ENCODE assay signal across 13 cellular contexts in the genomic region with DNA sequence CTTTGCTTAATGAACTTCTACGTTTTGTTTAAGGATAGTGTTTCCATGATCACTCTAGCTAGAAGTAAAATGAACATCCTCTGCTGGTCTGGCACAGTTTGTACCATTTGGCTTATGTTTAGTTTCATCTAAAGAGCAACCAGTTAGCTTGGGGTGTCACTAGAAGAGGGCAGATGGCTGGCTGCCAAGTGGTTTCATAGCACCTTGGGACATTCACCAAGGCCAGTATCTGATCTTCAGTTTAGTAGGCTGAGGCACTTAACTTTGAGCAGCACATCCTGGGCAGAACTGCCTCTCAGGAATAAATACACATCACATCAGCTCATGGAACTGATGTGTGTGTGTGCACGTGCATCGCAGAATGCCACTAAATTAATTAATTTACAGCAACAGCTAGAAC.
DNase-seq lines count a peak whose midpoint lies in the region; ATAC-seq and TF ChIP-seq lines count a peak whose summit lies in the region.
"Had no signal": no experiment of that assay in that cellular context is flagged by ENCODE, and none has a peak within 500 bp of the region (broad histone marks: within the 10 kb centered on the region; RNA-seq: fewer than 3 reads in every experiment).

No MANE protein-coding gene starts in this region.

- peaks cover 9% of the 10 kb centered on the region for H3K4me1 Mint-ChIP-seq in endodermal cell
- H3K4me1 Mint-ChIP-seq in stimulated activated naive CD8-positive, alpha-beta T cell treated with anti-CD3 and anti-CD28 coated beads, Interleukin-15, amount 100 ng/mL, for 72 hours, result peaks cover 5% of the 10 kb centered on the region
- H3K4me1 Mint-ChIP-seq: T-cell had no signal

- no peaks in the 10 kb centered on the region for H3K9me3 ChIP-seq in endodermal cell (ENCODE audit: control insufficient read depth, low read length)

- H3K36me3 Mint-ChIP-seq in endodermal cell (ENCODE audit: low read depth), result no peaks in the 10 kb centered on the region
- H3K36me3 Mint-ChIP-seq: T-cell had no signal

- peak; percentile 30 for ATAC-seq in GM19328 (IDR thresholded peaks at IDR 0.05; ENCODE audit: unreplicated experiment)
- peak; percentile 40 for ATAC-seq in HG02678 (IDR thresholded peaks at IDR 0.05; ENCODE audit: unreplicated experiment)
- ATAC-seq in HG03439 (IDR thresholded peaks at IDR 0.05; ENCODE audit: unreplicated experiment), result peak; percentile 41
- no peak for ATAC-seq in stimulated activated naive CD8-positive, alpha-beta T cell treated with anti-CD3 and anti-CD28 coated beads, Interleukin-15, amount 100 ng/mL, for 72 hours
- ATAC-seq: HCT116, T-cell had no signal

- H3K4me3 Mint-ChIP-seq in endodermal cell, result no peak overlapping the region
- H3K4me3 Mint-ChIP-seq in stimulated activated naive CD8-positive, alpha-beta T cell treated with anti-CD3 and anti-CD28 coated beads, Interleukin-15, amount 100 ng/mL, for 72 hours, result no peak overlapping the region
- H3K4me3 Mint-ChIP-seq: T-cell had no signal

- H3K9me3 Mint-ChIP-seq in endodermal cell, result no peaks in the 10 kb centered on the region
- H3K9me3 Mint-ChIP-seq in stimulated activated naive CD8-positive, alpha-beta T cell treated with anti-CD3 and anti-CD28 coated beads, Interleukin-15, amount 100 ng/mL, for 72 hours, result peaks cover 0 to 7% of the 10 kb centered on the region in 2 donors

- no peak overlapping the region for H3K27ac Mint-ChIP-seq in endodermal cell
- H3K27ac Mint-ChIP-seq in stimulated activated naive CD8-positive, alpha-beta T cell treated with anti-CD3 and anti-CD28 coated beads, Interleukin-15, amount 100 ng/mL, for 72 hours, result no peak overlapping the region
- H3K27ac Mint-ChIP-seq: T-cell had no signal

- no peaks in the 10 kb centered on the region for H3K36me3 ChIP-seq in endodermal cell (ENCODE audit: control insufficient read depth, insufficient read depth, low read length)

- WGBS in endodermal cell (ENCODE audit: insufficient coverage in 1 of 2, insufficient read length in 1 of 2), 2 experiments, result 95 to 100% methylated on average over 2 to 3 of the region's 3 CpGs

- H3K9ac ChIP-seq in endodermal cell (ENCODE audit: extremely low read depth, low read length, poor library complexity, severe bottlenecking), result no peak overlapping the region

- H3K27ac ChIP-seq in endodermal cell (ENCODE audit: low read depth, low read length), result no peak overlapping the region
- H3K27ac ChIP-seq: skin epidermis had no signal

- no peaks in the 10 kb centered on the region for H3K27me3 ChIP-seq in endodermal cell (ENCODE audit: control insufficient read depth, insufficient read depth, low read length, poor library complexity, severe bottlenecking)

- H3K27me3 Mint-ChIP-seq in endodermal cell (ENCODE audit: insufficient read depth), result no peaks in the 10 kb centered on the region
- H3K27me3 Mint-ChIP-seq in stimulated activated naive CD8-positive, alpha-beta T cell treated with anti-CD3 and anti-CD28 coated beads, Interleukin-15, amount 100 ng/mL, for 72 hours, result peaks cover 10% of the 10 kb centered on the region

- DNase-seq in DMS79 treated with DMSO at 0.1 percent for 48 hours (lab: John Stamatoyannopoulos, UW) (peak; percentile 9), endodermal cell (no peak), NCI-H2196 treated with DMSO at 0.1 percent for 48 hours (lab: John Stamatoyannopoulos, UW; ENCODE audit: unreplicated experiment) (no peak), T-helper 2 cell (no peak)
- no peak for DNase-seq in stimulated activated naive CD8-positive, alpha-beta T cell treated with anti-CD3 and anti-CD28 coated beads, Interleukin-15, amount 100 ng/mL, for 72 hours
- DNase-seq: NCI-H774; stimulated activated CD8-positive, alpha-beta memory T cell treated with anti-CD3 and anti-CD28 coated beads, Interleukin-4, amount 100 ng/mL, for 48 hours; T-cell had no signal

- H3K4me1 ChIP-seq in endodermal cell (ENCODE audit: control insufficient read depth, insufficient read depth, low read length), result no peaks in the 10 kb centered on the region

- TF ChIP-seq CTCF in endodermal cell (conservative IDR thresholded peaks at IDR 0.05), result no peak

- no peak overlapping the region for H3K4me3 ChIP-seq in endodermal cell (ENCODE audit: low read length)
- H3K4me3 ChIP-seq: skin epidermis had no signal
